In the genomic region with DNA sequence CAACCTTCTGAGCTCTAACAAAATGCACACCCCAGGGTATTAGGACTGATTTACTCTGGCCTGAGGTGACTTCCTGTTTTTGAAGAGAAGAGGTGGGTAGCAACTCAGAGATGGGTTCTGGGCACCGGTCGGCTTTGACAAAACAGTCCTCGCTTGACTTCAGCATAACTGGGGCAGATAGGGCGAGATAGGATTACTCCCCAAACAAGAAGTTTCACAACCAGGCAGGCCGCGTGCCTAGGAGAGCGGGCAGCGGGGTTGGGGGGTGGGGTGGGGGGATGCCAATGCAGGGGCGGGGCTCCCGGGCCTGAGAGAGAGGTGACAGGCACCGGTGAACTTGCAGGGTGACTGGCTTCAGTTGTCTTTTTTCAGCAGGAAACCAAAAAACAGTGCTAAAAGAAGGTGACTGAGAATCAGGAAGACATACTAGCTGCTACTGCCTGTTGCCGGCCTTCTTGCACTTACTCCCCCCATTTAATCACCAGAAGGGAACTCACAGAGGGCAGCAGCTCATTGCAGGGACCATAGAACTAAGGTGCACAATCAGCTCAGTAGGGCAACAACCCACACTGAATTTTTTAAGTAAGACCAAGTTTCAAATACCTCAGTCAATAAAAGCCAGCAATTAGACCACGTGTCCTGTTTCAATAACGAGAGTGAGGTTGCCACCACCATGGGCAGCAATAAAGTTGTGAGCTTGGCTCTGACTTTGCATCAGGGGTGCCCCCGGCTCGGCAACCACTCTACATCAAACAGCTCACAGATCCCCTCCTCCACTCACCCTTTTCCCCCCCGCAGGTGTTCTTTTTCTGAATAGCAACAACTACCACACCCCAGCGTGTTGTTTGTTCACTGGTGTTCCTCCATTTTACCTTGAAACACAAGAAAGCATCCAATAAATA, we compare ENCODE assay signal across 8 cellular contexts. TPM values are rescaled to one million over a fixed set of nuclear protein-coding genes. Genes with fewer than 3 reads are reported as not detected.
A peak's percentile ranks its signal among the peaks of the same experiment; 100 is the strongest.
DNase-seq lines count a peak whose midpoint lies in the region; ATAC-seq and TF ChIP-seq lines count a peak whose summit lies in the region.

No MANE protein-coding gene starts in this region.

- H3K27ac ChIP-seq in left lung, result peak overlapping the region in 1 of 2 donors; percentile 51
- no peak overlapping the region for H3K27ac ChIP-seq in foreskin keratinocyte
- no peak overlapping the region for H3K27ac ChIP-seq in GM23248
- no peak overlapping the region for H3K27ac ChIP-seq in adrenal gland

- WGBS in GM23248 (ENCODE audit: low coverage in 1 of 2, low lambda C conversion rate in 2 of 2, missing lambda C conversion rate in 2 of 2), 2 experiments, result 90 to 91% methylated on average over 13 to 18 of the region's 18 CpGs
- WGBS in adrenal gland, 4 donors, result 77 to 86% (median 79%) methylated on average over 14 to 18 of the region's 18 CpGs

- H3K9me3 ChIP-seq in left lung, result no peaks in the 10 kb centered on the region
- no peaks in the 10 kb centered on the region for H3K9me3 ChIP-seq in GM23248 (ENCODE audit: low read depth)
- H3K9me3 ChIP-seq in adrenal gland (replicated peaks in 1 of 3), result no peaks in the 10 kb centered on the region

- H4K20me1 ChIP-seq in GM23248 (ENCODE audit: insufficient read depth), result no peaks in the 10 kb centered on the region

- in situ Hi-C loops in GM23248 (cut with MboI), result loop anchor here (25.0 kb wide), 1 partner anchor 587 kb away; no protein-coding TSS in a partner anchor

- peak; percentile 28 for TF ChIP-seq POLR2A in GM19193 (IDR thresholded peaks at IDR 0.05; ENCODE audit: extremely low read depth, insufficient read depth, insufficient read length)
- TF ChIP-seq POLR2A in adrenal gland (IDR thresholded peaks at IDR 0.05), result no peak

- H3K4me3 ChIP-seq in left lung (no peak overlapping the region), GM23248 (no peak overlapping the region), adrenal gland (no peak overlapping the region)

- peak; percentile 62 for DNase-seq in activated CD4-positive, alpha-beta T cell treated with anti-CD3 and anti-CD28 coated beads for 48 hours
- peak; percentile 67 to 86 for DNase-seq in left lung
- DNase-seq in SW 1271 (lab: John Stamatoyannopoulos, UW), result no peak
- DNase-seq in foreskin keratinocyte, result no peak
- no peak for DNase-seq in GM23248
- no peak for DNase-seq in adrenal gland

- intact Hi-C loops in left lung (cut with DNase I), result loop anchor here in 1 of 2 donors (10.0 kb wide), 1 partner anchor 330 kb away; no protein-coding TSS in a partner anchor
- intact Hi-C loops in adrenal gland (cut with DNase I), result loop anchor here in 1 of 2 donors (10.0 kb wide), 1 partner anchor 450 kb away; no protein-coding TSS in a partner anchor

- H3K36me3 ChIP-seq in left lung, result no peaks in the 10 kb centered on the region
- H3K36me3 ChIP-seq in GM23248 (ENCODE audit: low read depth), result no peaks in the 10 kb centered on the region
- no peaks in the 10 kb centered on the region for H3K36me3 ChIP-seq in adrenal gland (replicated peaks in 1 of 2)

- H3K4me1 ChIP-seq in left lung, result peaks cover 0 to 56% of the 10 kb centered on the region in 2 donors
- no peaks in the 10 kb centered on the region for H3K4me1 ChIP-seq in foreskin keratinocyte
- H3K4me1 ChIP-seq in GM23248 (ENCODE audit: insufficient read depth), result peaks cover 26% of the 10 kb centered on the region
- no peaks in the 10 kb centered on the region for H3K4me1 ChIP-seq in adrenal gland (replicated peaks in 1 of 2)

- no peak overlapping the region for H3K9ac ChIP-seq in GM23248

- no peaks in the 10 kb centered on the region for H3K79me2 ChIP-seq in GM23248 (ENCODE audit: insufficient read depth)

- H3K4me2 ChIP-seq in GM23248 (ENCODE audit: unreplicated experiment), result no peak overlapping the region

- peaks cover 6% of the 10 kb centered on the region; the same call in 1 of the 2 replicates for H3F3A ChIP-seq in GM23248 (ENCODE audit: insufficient read depth)

- H3K9me2 ChIP-seq in GM23248 (ENCODE audit: insufficient read depth), result no peaks in the 10 kb centered on the region

- no peaks in the 10 kb centered on the region for H3K27me3 ChIP-seq in left lung
- no peaks in the 10 kb centered on the region for H3K27me3 ChIP-seq in foreskin keratinocyte
- no peaks in the 10 kb centered on the region for H3K27me3 ChIP-seq in GM23248 (replicated peaks; ENCODE audit: insufficient read depth)
- no peaks in the 10 kb centered on the region for H3K27me3 ChIP-seq in adrenal gland

- H2AFZ ChIP-seq in GM23248, result no peak overlapping the region

- ATAC-seq in HG03280 (IDR thresholded peaks at IDR 0.05; ENCODE audit: unreplicated experiment), result peak; percentile 48
- ATAC-seq in left lung, result peak; percentile 89
- ATAC-seq in foreskin keratinocyte, result no peak

- TF ChIP-seq CTCF in left lung (IDR thresholded peaks at IDR 0.05) (no peak), foreskin keratinocyte (conservative IDR thresholded peaks at IDR 0.05) (no peak), adrenal gland (IDR thresholded peaks at IDR 0.05) (no peak)

RNA-seq across cellular contexts. Expression of gene ETS1, which starts 37.2 kb away (rescaled TPM):
- total RNA-seq in left lung (100 to 1,000 TPM in 1 of 2 donors, 10 to 100 TPM in 1; 70.2 to 108 TPM), foreskin keratinocyte (125 and 134 TPM in 2 replicates), adrenal gland (10 to 100 TPM; 29.9 to 61.7 (median 46.8) TPM)
- polyA plus RNA-seq in foreskin keratinocyte (29.0 and 33.9 TPM in 2 replicates), GM23248 (2016; fragmentation: Nextera tagmentation; extraction: Ambion mirVana) (18.4 and 19.9 TPM in 2 replicates), adrenal gland (10 to 100 TPM in 2 of 3 donors, 1 to 10 TPM in 1; 9.6 to 34.1 (median 17.9) TPM)
- 58.6 and 61.0 TPM in 2 replicates for total RNA-seq in GM23248 (2014; rRNA removed; shearing (Covaris generic))

Comparison
In these comparisons a context has a peak if more than half of its experiments do, and no peak if none do; other contexts are left out.
1. DNase-seq: peak in activated CD4-positive, alpha-beta T cell treated with anti-CD3 and anti-CD28 coated beads for 48 hours (single experiment) and left lung (2 of 2); none in SW 1271 (0 of 2), foreskin keratinocyte (0 of 2), GM23248 (single experiment) and adrenal gland (0 of 7).